In genomic region chr1:174795806-174796205, GRCh38 we compare ENCODE assay signal across 26 cellular contexts.
DNase-seq lines count a peak whose midpoint lies in the region; ATAC-seq, FAIRE-seq and TF ChIP-seq lines count a peak whose summit lies in the region.
"Had no signal": no experiment of that assay in that cellular context is flagged by ENCODE, and none has a peak within 500 bp of the region (broad histone marks: within the 10 kb centered on the region; RNA-seq: fewer than 3 reads in every experiment).

No MANE protein-coding gene starts in this region.

- H3K27ac ChIP-seq in RWPE2 (ENCODE audit: poor library complexity, severe bottlenecking): peak overlapping the region; percentile 31
- H3K27ac ChIP-seq: hepatocyte, HL-60 had no signal

- H3K9me3 ChIP-seq in RWPE2 (ENCODE audit: severe bottlenecking): no peaks in the 10 kb centered on the region
- H3K9me3 ChIP-seq: BE2C, HAP-1 had no signal

- H3K4me1 Mint-ChIP-seq in activated CD4-positive, alpha-beta T cell treated with anti-CD3 and anti-CD28 coated beads, Interleukin-2, amount 10 ng/mL, durations not matched to agents 7 days and 5 days: peaks cover 5% of the 10 kb centered on the region

- POLR2A ChIA-PET in activated CD4-positive, alpha-beta T cell treated with anti-CD3 and anti-CD28 coated beads, Interleukin-2, amount 10 ng/mL, durations not matched to agents 7 days and 5 days (lab: Charles Lee): no interaction called here

- no peaks in the 10 kb centered on the region for H3K27me3 Mint-ChIP-seq in activated CD4-positive, alpha-beta T cell treated with anti-CD3 and anti-CD28 coated beads, Interleukin-2, amount 10 ng/mL, durations not matched to agents 7 days and 5 days
- H3K27me3 Mint-ChIP-seq: activated CD4-positive, alpha-beta memory T cell treated with anti-CD3 and anti-CD28 coated beads for 36 hours had no signal

- no peak overlapping the region for H3K4me3 Mint-ChIP-seq in activated CD4-positive, alpha-beta T cell treated with anti-CD3 and anti-CD28 coated beads, Interleukin-2, amount 10 ng/mL, durations not matched to agents 7 days and 5 days
- H3K4me3 Mint-ChIP-seq: activated CD4-positive, alpha-beta memory T cell treated with anti-CD3 and anti-CD28 coated beads for 36 hours; immature natural killer cell; WTC11 had no signal

- H3K36me3 Mint-ChIP-seq in activated CD4-positive, alpha-beta T cell treated with anti-CD3 and anti-CD28 coated beads, Interleukin-2, amount 10 ng/mL, durations not matched to agents 7 days and 5 days (ENCODE audit: low read depth): no peaks in the 10 kb centered on the region
- H3K36me3 Mint-ChIP-seq: activated CD4-positive, alpha-beta memory T cell treated with anti-CD3 and anti-CD28 coated beads for 36 hours; immature natural killer cell; WTC11 had no signal

- no peaks in the 10 kb centered on the region for H3K27me3 ChIP-seq in RWPE2 (ENCODE audit: insufficient read depth, poor library complexity, severe bottlenecking)
- H3K27me3 ChIP-seq: BE2C, hepatocyte had no signal

- no peak overlapping the region for H3K27ac Mint-ChIP-seq in activated CD4-positive, alpha-beta T cell treated with anti-CD3 and anti-CD28 coated beads, Interleukin-2, amount 10 ng/mL, durations not matched to agents 7 days and 5 days
- H3K27ac Mint-ChIP-seq: activated CD4-positive, alpha-beta memory T cell treated with anti-CD3 and anti-CD28 coated beads for 36 hours; WTC11 had no signal

- TF ChIP-seq CTCF in RWPE2 (IDR thresholded peaks at IDR 0.05; ENCODE audit: poor library complexity, severe bottlenecking) (no peak), fibroblast of pulmonary artery (IDR thresholded peaks at IDR 0.05; ENCODE audit: low read length, missing control alignments) (no peak)

- ATAC-seq in RWPE2 (ENCODE audit: low read depth) (peak; percentile 30; the same call in 2 of the 3 replicates), GM21447 (IDR thresholded peaks at IDR 0.05; ENCODE audit: unreplicated experiment) (no peak)
- ATAC-seq: stimulated activated naive CD8-positive, alpha-beta T cell treated with anti-CD3 and anti-CD28 coated beads, Interleukin-15, Interleukin-2, amounts not matched to agents 100 U/mL and 50 U/mL, for 24 hours; WTC11 had no signal

- CTCF ChIA-PET in activated CD4-positive, alpha-beta T cell treated with anti-CD3 and anti-CD28 coated beads, Interleukin-2, amount 10 ng/mL, durations not matched to agents 7 days and 5 days (lab: Charles Lee): no interaction called here

- H3K36me3 ChIP-seq in RWPE2 (ENCODE audit: low read depth): no peaks in the 10 kb centered on the region
- H3K36me3 ChIP-seq: BE2C, HAP-1 had no signal

- H3K4me3 ChIP-seq in RWPE2 (ENCODE audit: severe bottlenecking) (no peak overlapping the region), fibroblast of pulmonary artery (replicated peaks; ENCODE audit: low read depth, low read length) (no peak overlapping the region)
- H3K4me3 ChIP-seq: HAP-1, hepatocyte, lung had no signal

- peaks cover 23% of the 10 kb centered on the region for H3K4me1 ChIP-seq in RWPE2 (ENCODE audit: insufficient read depth, poor library complexity, severe bottlenecking)

- DNase-seq in ELR (ENCODE audit: low read depth): peak; percentile 66
- DNase-seq in RWPE2 (ENCODE audit: low spot score): no peak
- peak; percentile 4 for DNase-seq in fibroblast of pulmonary artery (ENCODE audit: low read depth)
- no peak for DNase-seq in GM19239 (ENCODE audit: insufficient read length, low spot score)
- no peak for DNase-seq in NCI-H1092 treated with DMSO at 0.1 percent for 48 hours (lab: John Stamatoyannopoulos, UW)
- no peak for DNase-seq in activated CD4-positive, alpha-beta T cell treated with anti-CD3 and anti-CD28 coated beads, Interleukin-2, amount 10 ng/mL, durations not matched to agents 7 days and 5 days
- DNase-seq: activated CD4-positive, alpha-beta memory T cell treated with anti-CD3 and anti-CD28 coated beads for 36 hours; activated effector memory CD4-positive, alpha-beta T cell treated with anti-CD3 and anti-CD28 coated beads, Interleukin-2, amount 50 U/mL, for 16 hours; BE2C; COR-L47; cortex of kidney; immature natural killer cell; NCI-H146; NCI-H2171; NCI-H526 treated with DMSO at 0.1 percent for 48 hours; occipital lobe; small intestine; stimulated activated naive CD8-positive, alpha-beta T cell treated with anti-CD3 and anti-CD28 coated beads, Interleukin-15, Interleukin-2, amounts not matched to agents 100 U/mL and 50 U/mL, for 24 hours; T-helper 9 cell had no signal

- no peak for FAIRE-seq in GM19239 (lab: Jason Lieb, UNC)
- FAIRE-seq: endometrium, small intestine had no signal

- H3K9me3 Mint-ChIP-seq in activated CD4-positive, alpha-beta T cell treated with anti-CD3 and anti-CD28 coated beads, Interleukin-2, amount 10 ng/mL, durations not matched to agents 7 days and 5 days: no peaks in the 10 kb centered on the region
- H3K9me3 Mint-ChIP-seq: activated CD4-positive, alpha-beta memory T cell treated with anti-CD3 and anti-CD28 coated beads for 36 hours; immature natural killer cell; WTC11 had no signal

Comparison
In these comparisons a context has a peak if more than half of its experiments do, and no peak if none do; other contexts are left out.
1. DNase-seq: peak in ELR (single experiment) and fibroblast of pulmonary artery (single experiment); none in RWPE2 (single experiment), GM19239 (single experiment), NCI-H1092 treated with DMSO at 0.1 percent for 48 hours (single experiment) and activated CD4-positive, alpha-beta T cell treated with anti-CD3 and anti-CD28 coated beads, Interleukin-2, amount 10 ng/mL, durations not matched to agents 7 days and 5 days (single experiment).